Comparison of ENCODE assay signal across 11 cellular contexts in the genomic region with DNA sequence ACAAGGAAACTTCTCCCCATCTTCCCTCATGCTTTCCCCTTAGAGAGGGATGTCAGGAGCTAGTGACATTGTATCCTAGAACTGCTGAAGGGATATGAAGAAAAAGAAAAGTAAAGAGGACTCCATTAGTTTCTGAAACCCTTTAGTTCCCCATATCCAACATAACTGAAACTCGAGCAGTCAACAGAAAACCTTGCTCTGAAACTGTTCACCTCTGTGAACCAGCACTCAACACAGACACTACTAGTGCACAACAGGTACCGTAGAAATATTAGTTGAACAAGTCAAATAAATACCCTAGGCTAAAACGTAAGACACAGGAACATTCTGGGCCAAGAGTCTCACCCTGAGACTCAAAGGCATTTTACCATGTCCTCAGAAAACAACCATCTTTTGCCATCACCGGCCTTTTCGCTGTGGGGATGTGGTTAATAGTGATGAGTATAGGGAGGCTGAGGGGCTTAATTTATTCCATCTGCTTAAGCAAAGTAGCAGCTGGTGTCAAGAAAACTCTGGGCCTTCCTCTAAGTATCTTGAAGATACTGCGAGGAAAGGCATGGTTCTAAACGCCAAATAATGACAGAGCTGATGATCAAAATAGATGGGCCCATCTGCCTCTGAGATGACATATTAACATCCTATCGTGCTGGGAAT.
A peak's percentile ranks its signal among the peaks of the same experiment; 100 is the strongest.
DNase-seq lines count a peak whose midpoint lies in the region; ATAC-seq and TF ChIP-seq lines count a peak whose summit lies in the region.
"Had no signal": no experiment of that assay in that cellular context is flagged by ENCODE, and none has a peak within 500 bp of the region (broad histone marks: within the 10 kb centered on the region; RNA-seq: fewer than 3 reads in every experiment).

No MANE protein-coding gene starts in this region.

- no peaks in the 10 kb centered on the region for H3K27me3 ChIP-seq in stomach

- ATAC-seq in GM19324 (IDR thresholded peaks at IDR 0.05; ENCODE audit: low FRiP score, unreplicated experiment) = peak; percentile 94
- peak; percentile 93 for ATAC-seq in HG02678 (IDR thresholded peaks at IDR 0.05; ENCODE audit: unreplicated experiment)
- ATAC-seq in HG03460 (IDR thresholded peaks at IDR 0.05; ENCODE audit: unreplicated experiment) = peak; percentile 73

- H3K27ac ChIP-seq in stomach = no peak overlapping the region
- H3K27ac ChIP-seq: HL-60 had no signal

- no peaks in the 10 kb centered on the region for H3K9me3 ChIP-seq in stomach

- in situ Hi-C loops in G401 (cut with HindIII; ENCODE audit: low sequenced_read_pairs) = no loop called here

- TF ChIP-seq CTCF in stomach (IDR thresholded peaks at IDR 0.05) = no peak

- H3K36me3 ChIP-seq in stomach = peaks cover 0 to 3% (median 0%) of the 10 kb centered on the region in 4 donors

- TF ChIP-seq EP300 in stomach (IDR thresholded peaks at IDR 0.05) = no peak

- H3K4me3 ChIP-seq in stomach = no peak overlapping the region

- H3K4me1 ChIP-seq in stomach = peaks cover 4 to 22% (median 8%) of the 10 kb centered on the region in 4 donors

- no peak for TF ChIP-seq POLR2A in stomach (IDR thresholded peaks at IDR 0.05)

- DNase-seq in G401 (ENCODE audit: low spot score) = peak; percentile 33
- DNase-seq in retina = no peak
- no peak for DNase-seq in effector CD4-positive, alpha-beta T cell
- DNase-seq in stomach = no peak
- DNase-seq in SKM-1 treated with dmso at 0.1 percent for 144 hours (lab: John Stamatoyannopoulos, UW; ENCODE audit: unreplicated experiment) = no peak
- DNase-seq: NCI-H1048, OCI-M1 had no signal

- intact Hi-C loops in stomach (cut with DNase I; ENCODE audit: low total_unique reads) = no loop called here

- WGBS in stomach, 5 donors = 87 to 94% (median 91%) methylated on average over 8 of the region's 8 CpGs
